In the genomic region with DNA sequence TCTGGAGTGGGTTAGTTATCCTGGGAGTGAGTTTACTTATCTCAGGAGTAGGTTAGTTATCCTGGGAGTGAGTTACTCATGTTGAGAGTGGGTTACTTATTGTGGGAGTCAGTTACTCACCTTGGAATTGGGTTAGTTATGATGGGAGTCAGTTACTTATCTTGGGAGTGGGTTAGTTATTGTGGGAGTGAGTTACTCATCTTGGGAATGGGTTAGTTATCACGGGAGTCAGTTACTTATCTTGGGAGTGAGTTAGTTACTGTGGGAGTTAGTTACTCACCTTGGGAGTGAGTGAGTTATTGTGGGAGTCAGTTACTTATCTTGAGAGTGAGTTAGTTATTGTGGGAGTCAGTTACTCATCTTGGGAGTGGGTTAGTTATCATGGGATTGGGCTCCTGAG, we compare ENCODE assay signal across 23 cellular contexts. TPM values are rescaled to one million over a fixed set of nuclear protein-coding genes. Genes with fewer than 3 reads are reported as not detected.
DNase-seq lines count a peak whose midpoint lies in the region; ATAC-seq, FAIRE-seq and TF ChIP-seq lines count a peak whose summit lies in the region.
"Had no signal": no experiment of that assay in that cellular context is flagged by ENCODE, and none has a peak within 500 bp of the region (broad histone marks: within the 10 kb centered on the region; RNA-seq: fewer than 3 reads in every experiment).

No MANE protein-coding gene starts in this region.

- no peaks in the 10 kb centered on the region for H3K79me2 ChIP-seq in K562 (ENCODE audit: control insufficient read depth, insufficient read depth, low read length)

- no peaks in the 10 kb centered on the region for H3K36me3 Mint-ChIP-seq in activated naive CD4-positive, alpha-beta T cell treated with anti-CD3 and anti-CD28 coated beads for 36 hours (ENCODE audit: low read depth)
- H3K36me3 Mint-ChIP-seq in activated CD8-positive, alpha-beta T cell treated with anti-CD3 and anti-CD28 coated beads for 36 hours (ENCODE audit: low read depth), result no peaks in the 10 kb centered on the region
- H3K36me3 Mint-ChIP-seq: CD8-positive, alpha-beta T cell had no signal

- POLR2A ChIA-PET in K562 (lab: Yijun Ruan, JAX), result no interaction called here
- POLR2A ChIA-PET in activated CD8-positive, alpha-beta T cell treated with anti-CD3 and anti-CD28 coated beads for 36 hours (lab: Charles Lee), result no interaction called here

- TF ChIP-seq RAD21 in K562 (CRISPR knock-in tag; conservative IDR thresholded peaks at IDR 0.05 in 1 of 2, IDR thresholded peaks at IDR 0.05 in 1 of 2), result no peak

- H4K20me1 ChIP-seq in K562 (replicated peaks; ENCODE audit: control insufficient read depth, insufficient read depth, low read length), result no peaks in the 10 kb centered on the region

- H3K4me3 Mint-ChIP-seq in activated naive CD4-positive, alpha-beta T cell treated with anti-CD3 and anti-CD28 coated beads for 36 hours, result no peak overlapping the region
- H3K4me3 Mint-ChIP-seq in activated CD8-positive, alpha-beta T cell treated with anti-CD3 and anti-CD28 coated beads for 36 hours, result no peak overlapping the region
- H3K4me3 Mint-ChIP-seq: B cell; CD4-positive, alpha-beta T cell; CD8-positive, alpha-beta T cell had no signal

- no peak overlapping the region for H3K4me3 ChIP-seq in K562
- H3K4me3 ChIP-seq: A549; BLaER1 treated with 17β-estradiol and CSF1 and Interleukin-3, amounts not matched to agents 10 nM and 100 nM had no signal

- TF ChIP-seq POLR2A in K562 (conservative IDR thresholded peaks at IDR 0.05), result no peak

- no peaks in the 10 kb centered on the region for H3K9me3 ChIP-seq in K562 (replicated peaks; ENCODE audit: control insufficient read depth, insufficient read depth, low read depth, low read length)
- H3K9me3 ChIP-seq: A549 had no signal

- peaks cover 11% of the 10 kb centered on the region for H3K27me3 Mint-ChIP-seq in activated naive CD4-positive, alpha-beta T cell treated with anti-CD3 and anti-CD28 coated beads for 36 hours (ENCODE audit: low read depth)
- peaks cover 16% of the 10 kb centered on the region for H3K27me3 Mint-ChIP-seq in activated CD8-positive, alpha-beta T cell treated with anti-CD3 and anti-CD28 coated beads for 36 hours

- no peak overlapping the region for H2AFZ ChIP-seq in K562 (ENCODE audit: low read depth, low read length)

- no peak for TF ChIP-seq CTCF in K562 (IDR thresholded peaks at IDR 0.05 in 2 of 3, conservative IDR thresholded peaks at IDR 0.05 in 1 of 3; ENCODE audit: insufficient read depth in 2 of 3, low read depth in 1 of 3, low read length in 3 of 3)
- no peak for TF ChIP-seq CTCF in activated CD8-positive, alpha-beta T cell treated with anti-CD3 and anti-CD28 coated beads for 36 hours (IDR thresholded peaks at IDR 0.05)

- no peaks in the 10 kb centered on the region for H3K4me1 ChIP-seq in K562 (replicated peaks in 1 of 2; ENCODE audit: control insufficient read depth in 2 of 2, insufficient read depth in 2 of 2, low read length in 2 of 2)
- H3K4me1 ChIP-seq: A549 had no signal

- H3K4me1 Mint-ChIP-seq in activated naive CD4-positive, alpha-beta T cell treated with anti-CD3 and anti-CD28 coated beads for 36 hours (ENCODE audit: low read depth), result no peaks in the 10 kb centered on the region
- H3K4me1 Mint-ChIP-seq in activated CD8-positive, alpha-beta T cell treated with anti-CD3 and anti-CD28 coated beads for 36 hours (ENCODE audit: low read depth), result no peaks in the 10 kb centered on the region
- H3K4me1 Mint-ChIP-seq: B cell had no signal

- 0% methylated on average over 1 of the region's 1 CpG for WGBS in K562 (ENCODE audit: insufficient coverage, low coverage, missing lambda C conversion rate)

- H3K27ac Mint-ChIP-seq in activated naive CD4-positive, alpha-beta T cell treated with anti-CD3 and anti-CD28 coated beads for 36 hours, result peak overlapping the region; percentile 1
- no peak overlapping the region for H3K27ac Mint-ChIP-seq in activated CD8-positive, alpha-beta T cell treated with anti-CD3 and anti-CD28 coated beads for 36 hours
- H3K27ac Mint-ChIP-seq: B cell; CD4-positive, alpha-beta T cell; CD8-positive, alpha-beta T cell had no signal

- H3K27me3 ChIP-seq in K562 (ENCODE audit: control insufficient read depth in 2 of 2, insufficient read depth in 2 of 2, low read length in 2 of 2), result peaks cover 10 to 28% of the 10 kb centered on the region in 2 experiments; a peak in 3 of 5 replicates
- H3K27me3 ChIP-seq: BLaER1 treated with 17β-estradiol and CSF1 and Interleukin-3, amounts not matched to agents 10 nM and 100 nM had no signal

- FAIRE-seq in K562 (lab: Jason Lieb, UNC), result no peak
- FAIRE-seq: A549, D721Med, G401.6, GM12892, GM18507, GM19239 had no signal

- no peak for DNase-seq in activated naive CD4-positive, alpha-beta T cell treated with anti-CD3 and anti-CD28 coated beads for 36 hours
- no peak for DNase-seq in activated naive CD4-positive, alpha-beta T cell treated with anti-CD3 and anti-CD28 coated beads, Interleukin-2, amount 50 U/mL, for 16 hours
- DNase-seq in K562 (ENCODE audit: extremely low read depth in 1 of 4, low spot score in 3 of 4), result no peak
- no peak for DNase-seq in NCI-H1092 treated with DMSO at 0.1 percent for 48 hours (lab: John Stamatoyannopoulos, UW)
- DNase-seq in activated CD8-positive, alpha-beta T cell treated with anti-CD3 and anti-CD28 coated beads for 36 hours, result no peak
- DNase-seq: AML-193; Caco-2; Calu3; CD4-positive, alpha-beta T cell; CD8-positive, alpha-beta T cell; DMS79 treated with DMSO at 0.1 percent for 48 hours; GF-D8 had no signal

- intact Hi-C loops in activated naive CD4-positive, alpha-beta T cell treated with anti-CD3 and anti-CD28 coated beads for 36 hours (cut with micrococcal nuclease), result no loop called here
- intact Hi-C loops in K562 (cut with micrococcal nuclease), result no loop called here
- intact Hi-C loops in activated CD8-positive, alpha-beta T cell treated with anti-CD3 and anti-CD28 coated beads for 36 hours (cut with micrococcal nuclease), result no loop called here

- no peak for TF ChIP-seq EP300 in K562 (IDR thresholded peaks at IDR 0.05; ENCODE audit: low read length)

- no TSS peak for BruUV-seq in K562 (replicated peaks; lab: Mats Ljungman, UMichigan)

- H3K9me3 Mint-ChIP-seq in activated naive CD4-positive, alpha-beta T cell treated with anti-CD3 and anti-CD28 coated beads for 36 hours, result peaks cover 9% of the 10 kb centered on the region
- peaks cover 7% of the 10 kb centered on the region for H3K9me3 Mint-ChIP-seq in activated CD8-positive, alpha-beta T cell treated with anti-CD3 and anti-CD28 coated beads for 36 hours

- CTCF ChIA-PET in activated naive CD4-positive, alpha-beta T cell treated with anti-CD3 and anti-CD28 coated beads for 36 hours (lab: Charles Lee), result no interaction called here
- CTCF ChIA-PET in K562 (lab: Yijun Ruan, JAX; ENCODE audit: low intra/inter-chr PET ratio), result no interaction called here
- CTCF ChIA-PET in activated CD8-positive, alpha-beta T cell treated with anti-CD3 and anti-CD28 coated beads for 36 hours (lab: Charles Lee), result no interaction called here

- H3K9ac ChIP-seq in K562 (ENCODE audit: insufficient read depth in 1 of 2, low read depth in 2 of 2, low read length in 2 of 2), result no peak overlapping the region
- H3K9ac ChIP-seq: BLaER1 treated with 17β-estradiol and CSF1 and Interleukin-3, amounts not matched to agents 10 nM and 100 nM had no signal

- H3K4me2 ChIP-seq in K562 (ENCODE audit: insufficient read depth, low read length), result no peak overlapping the region
- H3K4me2 ChIP-seq: A549; BLaER1 treated with 17β-estradiol and CSF1 and Interleukin-3, amounts not matched to agents 10 nM and 100 nM had no signal

- ATAC-seq in K562, result no peak
- no peak for ATAC-seq in activated CD8-positive, alpha-beta T cell treated with anti-CD3 and anti-CD28 coated beads for 36 hours
- ATAC-seq: A549; CD8-positive, alpha-beta T cell had no signal

- no peaks in the 10 kb centered on the region for H3K36me3 ChIP-seq in K562 (ENCODE audit: control insufficient read depth, insufficient read depth, low read length)

- no peaks in the 10 kb centered on the region for H3K9me1 ChIP-seq in K562 (ENCODE audit: control insufficient read depth, insufficient read depth, low read length)

- in situ Hi-C loops in K562 (cut with MboI), result no loop called here

- H3K27ac ChIP-seq in K562 (ENCODE audit: extremely low read depth, low read depth, low read length), result no peak overlapping the region
- H3K27ac ChIP-seq: 22Rv1; A549; BLaER1 treated with 17β-estradiol and CSF1 and Interleukin-3, amounts not matched to agents 10 nM and 100 nM; C4-2B had no signal

RNA-seq across cellular contexts. Expression of a gene that starts 49.6 kb away (rescaled TPM):
- under 1 TPM in 1 of 2 experiments, not detected in 1; 0.05 TPM for total RNA-seq in activated naive CD4-positive, alpha-beta T cell treated with anti-CD3 and anti-CD28 coated beads for 36 hours
- 0.19 and 0.28 TPM in 2 replicates for total RNA-seq in K562 (2011; cell fraction: chromatin; rRNA removed; ENCODE audit: low replicate concordance)
- 0.17 and 0.26 TPM in 2 replicates for total RNA-seq in K562 (2011; cell fraction: nucleolus; rRNA removed)
- total RNA-seq in K562 (2011; cell fraction: nucleoplasm; rRNA removed), result 0.31 and 0.44 TPM in 2 replicates
- total RNA-seq in K562 (2014; rRNA removed), result 0.18 and 0.45 TPM in 2 replicates
- total RNA-seq in K562 (2014; rRNA removed; fragmentation: Illumina TruSeq; extraction: Trizol), result 0.04 and 0.13 TPM in 2 replicates
- total RNA-seq in K562 (2015; rRNA removed; fragmentation: Illumina TruSeq; extraction: Trizol), result 0.11 and 0.15 TPM in 2 replicates
- total RNA-seq in K562 (2021), result 0.42 and 0.53 TPM in 2 replicates
- 0.04 and 0.08 TPM in 2 replicates for polyA plus RNA-seq in K562 (2011; rRNA removed)
- polyA plus RNA-seq in K562 (2011; cell fraction: cytosol; rRNA removed), result 0.06 and 0.25 TPM in 2 replicates
- polyA plus RNA-seq in K562 (2011; cell fraction: nucleus; rRNA removed), result 0.04 and 0.61 TPM in 2 replicates
- polyA plus RNA-seq in K562 (2012), result 0.76 and 1.1 TPM in 2 replicates
- 0.22 and 0.33 TPM in 2 replicates for polyA plus RNA-seq in K562 (2014; fragmentation: Illumina TruSeq; extraction: Trizol)
- under 1 TPM in 1 of 2 experiments, not detected in 1; 0.01 TPM for polyA plus RNA-seq in K562 (2014; fragmentation: Nextera tagmentation; extraction: Ambion mirVana)
- polyA plus RNA-seq in K562 (2014; rRNA removed), result 0.17 and 0.22 TPM in 2 replicates
- polyA minus RNA-seq in K562 (2011; rRNA and poly(A)+ RNA removed), result not detected in 2 replicates
- polyA minus RNA-seq in K562 (2011; cell fraction: cytosol; rRNA and poly(A)+ RNA removed), result 0.19 TPM in 1 of 2 replicates, not detected in the other
- polyA minus RNA-seq in K562 (2011; cell fraction: nucleus; rRNA and poly(A)+ RNA removed), result 0.13 TPM in 1 of 2 replicates, not detected in the other
- under 1 TPM in 1 of 2 experiments, not detected in 1; 0.07 TPM for total RNA-seq in activated CD8-positive, alpha-beta T cell treated with anti-CD3 and anti-CD28 coated beads for 36 hours
- total RNA-seq: B cell had no signal
- polyA plus RNA-seq: A549, BJ had no signal
